In the genomic region with DNA sequence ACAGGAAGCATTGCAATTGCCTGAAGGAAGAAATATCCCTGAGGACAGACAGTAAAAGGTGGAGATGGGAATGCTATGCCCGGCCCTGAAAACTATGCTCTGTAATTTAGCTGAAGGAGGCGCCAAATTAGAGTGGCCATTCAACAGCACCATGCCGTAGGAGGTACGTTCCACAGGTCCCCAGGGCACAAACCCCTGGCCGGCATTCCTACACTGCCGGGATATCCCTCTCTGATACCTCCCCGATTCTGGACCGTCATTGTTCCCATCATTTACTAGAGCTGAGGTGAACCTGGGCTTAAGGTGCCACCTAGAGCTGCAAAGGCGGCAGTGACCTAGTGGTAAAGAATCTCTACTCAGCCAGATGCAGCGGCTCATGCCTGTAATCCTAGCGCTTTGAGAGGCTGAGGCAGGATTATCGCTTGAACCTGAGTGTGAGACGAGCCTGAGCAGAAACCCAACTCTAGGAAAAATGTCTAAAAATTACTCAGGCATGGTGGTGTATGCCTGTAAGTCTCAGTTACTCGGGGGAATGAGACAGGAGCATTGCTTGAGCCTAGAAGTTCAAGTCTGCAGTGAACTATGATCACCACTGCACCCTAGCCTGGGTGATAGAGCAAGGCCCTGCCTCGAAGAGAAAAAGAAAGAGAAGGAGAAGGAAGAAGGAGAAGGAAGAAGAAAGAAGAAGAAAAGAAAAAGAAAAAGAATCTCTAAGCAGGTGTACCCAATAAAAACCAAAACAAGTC, we compare ENCODE assay signal across 8 cellular contexts. TPM values are rescaled to one million over a fixed set of nuclear protein-coding genes. Genes with fewer than 3 reads are reported as not detected.
DNase-seq lines count a peak whose midpoint lies in the region; ATAC-seq, FAIRE-seq and TF ChIP-seq lines count a peak whose summit lies in the region.

No MANE protein-coding gene starts in this region.

- H3K9me3 ChIP-seq in liver (ENCODE audit: control insufficient read depth in 4 of 4, low read length in 3 of 4), result no peaks in the 10 kb centered on the region

- H3K4me1 Mint-ChIP-seq in chondrocyte (ENCODE audit: low read depth), result peaks cover 25% of the 10 kb centered on the region
- no peaks in the 10 kb centered on the region for H3K4me1 Mint-ChIP-seq in activated T-cell treated with anti-CD3 and anti-CD28 coated beads, Interleukin-2, amount 50 U/mL, for 4 hours (ENCODE audit: low read depth)
- no peaks in the 10 kb centered on the region for H3K4me1 Mint-ChIP-seq in activated CD4-positive, alpha-beta memory T cell treated with anti-CD3 and anti-CD28 coated beads, Interleukin-2, amount 10 ng/mL, durations not matched to agents 7 days and 5 days

- H3K4me3 Mint-ChIP-seq in chondrocyte (ENCODE audit: unreplicated experiment), result no peak overlapping the region
- no peak overlapping the region for H3K4me3 Mint-ChIP-seq in activated T-cell treated with anti-CD3 and anti-CD28 coated beads, Interleukin-2, amount 50 U/mL, for 4 hours
- no peak overlapping the region for H3K4me3 Mint-ChIP-seq in activated CD4-positive, alpha-beta memory T cell treated with anti-CD3 and anti-CD28 coated beads, Interleukin-2, amount 10 ng/mL, durations not matched to agents 7 days and 5 days

- H3K4me1 ChIP-seq in liver (ENCODE audit: control insufficient read depth in 4 of 4, insufficient read depth in 4 of 4, low read length in 3 of 4), result peaks cover 3 to 30% (median 24%) of the 10 kb centered on the region in 4 donors

- FAIRE-seq in D721Med (lab: Jason Lieb, UNC), result no peak

- H3K9me3 Mint-ChIP-seq in chondrocyte (ENCODE audit: low read depth), result peaks cover 11% of the 10 kb centered on the region
- H3K9me3 Mint-ChIP-seq in activated T-cell treated with anti-CD3 and anti-CD28 coated beads, Interleukin-2, amount 50 U/mL, for 4 hours, result no peaks in the 10 kb centered on the region
- no peaks in the 10 kb centered on the region for H3K9me3 Mint-ChIP-seq in activated CD4-positive, alpha-beta memory T cell treated with anti-CD3 and anti-CD28 coated beads, Interleukin-2, amount 10 ng/mL, durations not matched to agents 7 days and 5 days

- H3K9ac ChIP-seq in liver (ENCODE audit: low read depth in 1 of 2, low read length in 2 of 2), result peak overlapping the region in 1 of 2 donors; percentile 29

- H3K27me3 ChIP-seq in liver (ENCODE audit: control insufficient read depth in 4 of 4, insufficient read depth in 4 of 4, low read length in 3 of 4), result no peaks in the 10 kb centered on the region

- H3K27ac ChIP-seq in liver (ENCODE audit: low read depth in 1 of 2, low read length in 2 of 2), result peak overlapping the region; percentile 48 to 74

- TF ChIP-seq CTCF in D721Med (IDR thresholded peaks at IDR 0.05; ENCODE audit: insufficient read depth, missing control alignments) (peak; percentile 25), chondrocyte (IDR thresholded peaks at IDR 0.05) (peak; percentile 70), liver (IDR thresholded peaks at IDR 0.05; ENCODE audit: low read depth, low read length, missing input control) (peak; percentile 78)

- POLR2A ChIA-PET in activated CD4-positive, alpha-beta memory T cell treated with anti-CD3 and anti-CD28 coated beads, Interleukin-2, amount 10 ng/mL, durations not matched to agents 7 days and 5 days (lab: Charles Lee), result no interaction called here

- H3K36me3 ChIP-seq in liver (ENCODE audit: control insufficient read depth in 4 of 4, insufficient read depth in 3 of 4, low read depth in 1 of 4, low read length in 3 of 4), result no peaks in the 10 kb centered on the region

- H3K27me3 Mint-ChIP-seq in chondrocyte (ENCODE audit: low read depth), result no peaks in the 10 kb centered on the region
- peaks cover 31% of the 10 kb centered on the region for H3K27me3 Mint-ChIP-seq in activated T-cell treated with anti-CD3 and anti-CD28 coated beads, Interleukin-2, amount 50 U/mL, for 4 hours (ENCODE audit: low read depth)
- H3K27me3 Mint-ChIP-seq in activated CD4-positive, alpha-beta memory T cell treated with anti-CD3 and anti-CD28 coated beads, Interleukin-2, amount 10 ng/mL, durations not matched to agents 7 days and 5 days, result peaks cover 30% of the 10 kb centered on the region

- TF ChIP-seq RAD21 in liver (IDR thresholded peaks at IDR 0.05), result peak; percentile 97 to 98

- CTCF ChIA-PET in activated CD4-positive, alpha-beta memory T cell treated with anti-CD3 and anti-CD28 coated beads, Interleukin-2, amount 10 ng/mL, durations not matched to agents 7 days and 5 days (lab: Charles Lee), result no interaction called here

- H3K4me3 ChIP-seq in liver (ENCODE audit: low read depth in 1 of 3, low read length in 3 of 3), result peak overlapping the region in 2 of 3 donors; percentile 36 to 53

- DNase-seq in D721Med (ENCODE audit: insufficient read length, low spot score) (no peak), M059J (ENCODE audit: low read depth) (peak; percentile 24), chondrocyte (ENCODE audit: low spot score) (no peak), A172 (ENCODE audit: low spot score) (no peak)
- DNase-seq in activated T-cell treated with anti-CD3 and anti-CD28 coated beads, Interleukin-2, amount 50 U/mL, for 4 hours, result no peak
- no peak for DNase-seq in activated CD4-positive, alpha-beta memory T cell treated with anti-CD3 and anti-CD28 coated beads, Interleukin-2, amount 10 ng/mL, durations not matched to agents 7 days and 5 days

- no peak overlapping the region for H3K27ac Mint-ChIP-seq in chondrocyte (ENCODE audit: unreplicated experiment)
- H3K27ac Mint-ChIP-seq in activated CD4-positive, alpha-beta memory T cell treated with anti-CD3 and anti-CD28 coated beads, Interleukin-2, amount 10 ng/mL, durations not matched to agents 7 days and 5 days, result no peak overlapping the region

- ATAC-seq in HG03135 (IDR thresholded peaks at IDR 0.05; ENCODE audit: unreplicated experiment), result no peak
- ATAC-seq in activated T-cell treated with anti-CD3 and anti-CD28 coated beads, Interleukin-2, amount 50 U/mL, for 4 hours, result no peak

- whole genome bisulfite sequencing in liver, result 18% methylated on average over 15 of the region's 15 CpGs

- no peaks in the 10 kb centered on the region for H3K36me3 Mint-ChIP-seq in chondrocyte (ENCODE audit: low read depth)
- H3K36me3 Mint-ChIP-seq in activated T-cell treated with anti-CD3 and anti-CD28 coated beads, Interleukin-2, amount 50 U/mL, for 4 hours (ENCODE audit: insufficient read depth), result no peaks in the 10 kb centered on the region
- no peaks in the 10 kb centered on the region for H3K36me3 Mint-ChIP-seq in activated CD4-positive, alpha-beta memory T cell treated with anti-CD3 and anti-CD28 coated beads, Interleukin-2, amount 10 ng/mL, durations not matched to agents 7 days and 5 days (ENCODE audit: low read depth)

TF ChIP-seq in liver, 16 proteins besides CTCF, POLR2A, EP300 and RAD21:
- peak; percentile 40 to 72 for TF ChIP-seq RXRA (IDR thresholded peaks at IDR 0.05)
- TF ChIP-seq SP1 (IDR thresholded peaks at IDR 0.05), result peak; percentile 31
- peak; percentile 85 for TF ChIP-seq YY1 (IDR thresholded peaks at IDR 0.05)
- TF ChIP-seq HNF4A (conservative IDR thresholded peaks at IDR 0.05), result peak; percentile 21 to 54
- TF ChIP-seq, protein P1, sequence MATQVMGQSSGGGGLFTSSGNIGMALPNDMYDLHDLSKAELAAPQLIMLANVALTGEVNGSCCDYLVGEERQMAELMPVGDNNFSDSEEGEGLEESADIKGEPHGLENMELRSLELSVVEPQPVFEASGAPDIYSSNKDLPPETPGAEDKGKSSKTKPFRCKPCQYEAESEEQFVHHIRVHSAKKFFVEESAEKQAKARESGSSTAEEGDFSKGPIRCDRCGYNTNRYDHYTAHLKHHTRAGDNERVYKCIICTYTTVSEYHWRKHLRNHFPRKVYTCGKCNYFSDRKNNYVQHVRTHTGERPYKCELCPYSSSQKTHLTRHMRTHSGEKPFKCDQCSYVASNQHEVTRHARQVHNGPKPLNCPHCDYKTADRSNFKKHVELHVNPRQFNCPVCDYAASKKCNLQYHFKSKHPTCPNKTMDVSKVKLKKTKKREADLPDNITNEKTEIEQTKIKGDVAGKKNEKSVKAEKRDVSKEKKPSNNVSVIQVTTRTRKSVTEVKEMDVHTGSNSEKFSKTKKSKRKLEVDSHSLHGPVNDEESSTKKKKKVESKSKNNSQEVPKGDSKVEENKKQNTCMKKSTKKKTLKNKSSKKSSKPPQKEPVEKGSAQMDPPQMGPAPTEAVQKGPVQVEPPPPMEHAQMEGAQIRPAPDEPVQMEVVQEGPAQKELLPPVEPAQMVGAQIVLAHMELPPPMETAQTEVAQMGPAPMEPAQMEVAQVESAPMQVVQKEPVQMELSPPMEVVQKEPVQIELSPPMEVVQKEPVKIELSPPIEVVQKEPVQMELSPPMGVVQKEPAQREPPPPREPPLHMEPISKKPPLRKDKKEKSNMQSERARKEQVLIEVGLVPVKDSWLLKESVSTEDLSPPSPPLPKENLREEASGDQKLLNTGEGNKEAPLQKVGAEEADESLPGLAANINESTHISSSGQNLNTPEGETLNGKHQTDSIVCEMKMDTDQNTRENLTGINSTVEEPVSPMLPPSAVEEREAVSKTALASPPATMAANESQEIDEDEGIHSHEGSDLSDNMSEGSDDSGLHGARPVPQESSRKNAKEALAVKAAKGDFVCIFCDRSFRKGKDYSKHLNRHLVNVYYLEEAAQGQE (IDR thresholded peaks at IDR 0.05), result no peak

RNA-seq across cellular contexts. Expression of a gene that starts 53.0 kb away (rescaled TPM):
- total RNA-seq in M059J (2014; rRNA removed; shearing (Covaris generic)), result 17.3 and 30.0 TPM in 2 replicates
- total RNA-seq in chondrocyte (52.1 to 75.0 TPM (median 74.4 TPM) in 3 replicates), liver (10 to 100 TPM; 29.8 to 30.7 TPM)
- 1 to 10 TPM; 5.2 to 6.7 TPM for polyA plus RNA-seq in liver
- 31.3 and 32.1 TPM in 2 replicates for total RNA-seq in A172 (2014; rRNA removed; shearing (Covaris generic))
- 10 to 100 TPM; 30.0 to 30.2 (median 30.1) TPM for total RNA-seq in activated T-cell treated with anti-CD3 and anti-CD28 coated beads, Interleukin-2, amount 50 U/mL, for 4 hours
- total RNA-seq in activated CD4-positive, alpha-beta memory T cell treated with anti-CD3 and anti-CD28 coated beads, Interleukin-2, amount 10 ng/mL, durations not matched to agents 7 days and 5 days, result 10 to 100 TPM; 39.1 to 39.4 TPM

Comparison
In these comparisons a context has a peak if more than half of its experiments do, and no peak if none do; other contexts are left out.
1. CTCF ChIP-seq: peak in every context shown above with its lines; median percentile 78 in liver; 70 in chondrocyte; 25 in D721Med.